In the genomic region with DNA sequence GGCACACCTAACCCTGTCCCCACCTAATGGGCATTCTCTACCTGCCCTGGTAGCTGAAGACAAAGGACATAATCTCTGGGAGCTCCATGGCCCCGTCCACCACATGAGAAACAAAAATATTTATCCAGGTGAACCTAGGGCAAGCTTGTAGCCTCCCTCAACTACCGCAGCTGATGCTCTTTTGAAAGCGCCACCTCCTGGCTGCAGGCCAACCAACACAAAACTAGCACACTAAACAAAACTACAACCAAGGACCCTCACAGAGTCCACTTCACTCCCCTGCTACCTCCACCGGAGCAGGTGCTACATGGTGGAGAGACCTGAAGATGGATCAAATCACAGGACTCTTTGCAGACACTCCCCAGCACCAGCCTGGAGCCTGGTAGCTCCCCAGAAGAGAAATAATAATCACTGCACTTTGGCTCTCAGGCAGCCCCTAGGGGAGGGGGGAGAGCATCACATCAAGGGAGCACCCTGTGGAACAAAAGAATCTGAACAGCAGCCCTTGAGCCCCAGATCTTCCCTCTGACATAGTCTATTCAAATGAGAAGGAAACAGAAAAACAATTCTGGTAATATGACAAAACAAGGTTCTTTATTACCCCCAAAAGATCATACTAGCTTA, we compare ENCODE assay signal across 1 cellular context.
TF ChIP-seq lines count a peak whose summit lies in the region.

No MANE protein-coding gene starts in this region.

TF ChIP-seq in GM23338, 12 proteins besides CTCF, POLR2A, EP300 and RAD21 (continued from another document):
- no peak for TF ChIP-seq NANOG (IDR thresholded peaks at IDR 0.05; ENCODE audit: borderline replicate concordance)
- TF ChIP-seq, protein P1, sequence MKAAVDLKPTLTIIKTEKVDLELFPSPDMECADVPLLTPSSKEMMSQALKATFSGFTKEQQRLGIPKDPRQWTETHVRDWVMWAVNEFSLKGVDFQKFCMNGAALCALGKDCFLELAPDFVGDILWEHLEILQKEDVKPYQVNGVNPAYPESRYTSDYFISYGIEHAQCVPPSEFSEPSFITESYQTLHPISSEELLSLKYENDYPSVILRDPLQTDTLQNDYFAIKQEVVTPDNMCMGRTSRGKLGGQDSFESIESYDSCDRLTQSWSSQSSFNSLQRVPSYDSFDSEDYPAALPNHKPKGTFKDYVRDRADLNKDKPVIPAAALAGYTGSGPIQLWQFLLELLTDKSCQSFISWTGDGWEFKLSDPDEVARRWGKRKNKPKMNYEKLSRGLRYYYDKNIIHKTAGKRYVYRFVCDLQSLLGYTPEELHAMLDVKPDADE (IDR thresholded peaks at IDR 0.05): no peak
- no peak for TF ChIP-seq POLR2AphosphoS5 (IDR thresholded peaks at IDR 0.05; ENCODE audit: low read depth)
- TF ChIP-seq REST (IDR thresholded peaks at IDR 0.05; ENCODE audit: unreplicated experiment): no peak
- no peak for TF ChIP-seq EZH2 (IDR thresholded peaks at IDR 0.05; ENCODE audit: low read depth, unreplicated experiment)
